In genomic region chr11:19980388-19980787, GRCh38 we compare ENCODE assay signal across 1 cellular context.
TF ChIP-seq lines count a peak whose summit lies in the region.

No MANE protein-coding gene starts in this region.

TF ChIP-seq in K562, 482 proteins besides CTCF, POLR2A, EP300 and RAD21 (continued from another document):
- TF ChIP-seq ATF4 (CRISPR knock-in tag; IDR thresholded peaks at IDR 0.05) (0 out of 2 replicates have a peak, but pooled peaks have one; percentile 46), ZHX1 (conservative IDR thresholded peaks at IDR 0.05; ENCODE audit: low read length) (no peak), CBX5 (IDR thresholded peaks at IDR 0.05; ENCODE audit: borderline replicate concordance, low read depth) (no peak), ZFPM2 (CRISPR knock-in tag; IDR thresholded peaks at IDR 0.05) (no peak), AFF4 (CRISPR knock-in tag; IDR thresholded peaks at IDR 0.05) (0 out of 2 replicates have a peak, but pooled peaks have one; percentile 28), MEIS2 (IDR thresholded peaks at IDR 0.05; ENCODE audit: partially characterized antibody) (no peak), RBM22 (IDR thresholded peaks at IDR 0.05; ENCODE audit: low read depth, low read length, poor library complexity, severe bottlenecking) (no peak), SMAD4 (CRISPR knock-in tag; conservative IDR thresholded peaks at IDR 0.05) (peak; percentile 20; the same call in 1 of the 2 replicates), ZNF644 (tag; IDR thresholded peaks at IDR 0.05; ENCODE audit: low read depth) (0 out of 2 replicates have a peak, but pooled peaks have one; percentile 11), ZNF318 (IDR thresholded peaks at IDR 0.05; ENCODE audit: borderline replicate concordance in 1 of 2, low read depth in 1 of 2) (no peak), DDX20 (tag; IDR thresholded peaks at IDR 0.05; ENCODE audit: low read depth) (0 out of 2 replicates have a peak, but pooled peaks have one; percentile 20), ZNF408 (CRISPR knock-in tag; IDR thresholded peaks at IDR 0.05; ENCODE audit: low read depth) (no peak), HDGF (IDR thresholded peaks at IDR 0.05) (no peak), DMBX1 (CRISPR knock-in tag; IDR thresholded peaks at IDR 0.05; ENCODE audit: borderline replicate concordance) (peak; percentile 3; the same call in 1 of the 2 replicates), PHB (CRISPR knock-in tag; IDR thresholded peaks at IDR 0.05) (no peak), NR2F6 (CRISPR knock-in tag; IDR thresholded peaks at IDR 0.05) (no peak)
